ENCODE assay signal across 1 cellular context in genomic region chr16:81310045-81310644, GRCh38.
TF ChIP-seq lines count a peak whose summit lies in the region.

No MANE protein-coding gene starts in this region.

TF ChIP-seq in HepG2, 621 proteins besides CTCF, POLR2A, EP300 and RAD21:
- TF ChIP-seq ZBTB44 (CRISPR knock-in tag; IDR thresholded peaks at IDR 0.05) (no peak), NFE2L2 (IDR thresholded peaks at IDR 0.05; ENCODE audit: low read length) (peak; percentile 41; the same call in 1 of the 2 replicates), MAFK (conservative IDR thresholded peaks at IDR 0.05 in 1 of 2, IDR thresholded peaks at IDR 0.05 in 1 of 2; ENCODE audit: low read length in 2 of 2) (peak; percentile 59 to 84; a peak in 3 of 4 replicates), MAFF (IDR thresholded peaks at IDR 0.05; ENCODE audit: low read depth, low read length) (peak; percentile 70), ZKSCAN1 (IDR thresholded peaks at IDR 0.05; ENCODE audit: low read length) (0 out of 2 replicates have a peak, but pooled peaks have one; percentile 21), ZNF644 (CRISPR knock-in tag; IDR thresholded peaks at IDR 0.05; ENCODE audit: low read depth) (no peak), GABPA (IDR thresholded peaks at IDR 0.05; ENCODE audit: low read depth, low read length) (no peak), GABPA (CRISPR knock-in tag; IDR thresholded peaks at IDR 0.05; ENCODE audit: low read depth) (no peak)
